In the genomic region with DNA sequence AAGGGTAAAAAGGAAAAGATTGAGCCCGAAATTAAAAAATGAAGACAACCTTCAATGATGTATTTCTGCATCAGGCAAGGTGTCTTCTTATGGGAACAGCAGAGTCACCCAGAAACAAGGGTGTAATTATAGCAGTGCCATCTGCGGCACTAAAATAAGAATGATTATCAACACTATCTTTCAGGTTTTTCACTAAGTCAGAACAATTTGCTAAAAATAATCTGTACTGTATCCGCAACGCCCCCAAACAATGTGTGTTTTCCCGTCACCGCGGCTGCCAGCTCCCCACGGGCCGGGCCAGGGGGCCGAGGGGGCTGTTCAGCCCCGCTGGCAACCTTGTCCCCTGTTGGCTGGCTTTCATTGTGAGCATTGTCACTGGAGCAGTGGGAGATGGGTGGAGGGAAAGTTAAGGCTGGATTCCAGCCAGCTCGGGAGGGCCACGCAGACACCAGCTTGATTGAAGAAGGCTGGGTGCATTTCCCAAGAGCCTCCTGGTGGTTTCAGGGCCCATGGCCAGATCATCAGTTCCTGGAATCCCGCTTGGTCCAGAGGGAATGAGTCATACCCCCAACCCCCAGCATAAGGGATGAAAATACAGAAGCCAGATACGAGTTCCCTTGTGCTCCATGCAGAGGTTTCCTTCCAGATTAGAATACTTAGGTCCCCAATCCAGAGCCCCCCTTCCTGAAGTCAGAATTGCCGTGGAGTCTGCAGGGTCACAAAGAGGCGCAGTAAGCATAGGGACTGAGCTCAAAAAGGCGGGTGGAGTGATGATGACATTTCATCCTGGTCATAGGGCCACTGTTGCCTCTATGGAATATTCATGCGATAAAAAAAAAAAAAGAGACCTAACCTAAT, we compare ENCODE assay signal across 8 cellular contexts.
DNase-seq lines count a peak whose midpoint lies in the region; ATAC-seq, FAIRE-seq and TF ChIP-seq lines count a peak whose summit lies in the region.

No MANE protein-coding gene starts in this region.

- H3K9me3 Mint-ChIP-seq in MCF 10A (ENCODE audit: unreplicated experiment), result no peaks in the 10 kb centered on the region
- peaks cover 0 to 1% (median 0%) of the 10 kb centered on the region in 9 donors for H3K9me3 Mint-ChIP-seq in naive thymus-derived CD8-positive, alpha-beta T cell

- ATAC-seq in naive thymus-derived CD8-positive, alpha-beta T cell, result no peak

- intact Hi-C loops in MCF 10A (cut with micrococcal nuclease), result loop anchor here (5.0 kb wide), 1 partner anchor 91 kb away; a partner anchor contains a TSS

- DNase-seq in BJ (ENCODE audit: low read depth) (peak; percentile 69), H54 (ENCODE audit: insufficient read length, low spot score) (peak; percentile 88), NCI-H2107 (lab: John Stamatoyannopoulos, UW) (peak; percentile 13), MCF 10A (ENCODE audit: unreplicated experiment) (peak; percentile 98), kidney tubule cell (ENCODE audit: low spot score) (peak; percentile 87), HuH-7.5 (ENCODE audit: low spot score) (no peak)
- DNase-seq in naive thymus-derived CD8-positive, alpha-beta T cell, result no peak

- H3K4me1 Mint-ChIP-seq in MCF 10A (ENCODE audit: insufficient read depth, unreplicated experiment), result peaks cover 20% of the 10 kb centered on the region
- H3K4me1 Mint-ChIP-seq in naive thymus-derived CD8-positive, alpha-beta T cell, result peaks cover 23 to 52% (median 26%) of the 10 kb centered on the region in 4 donors

- H3K27me3 ChIP-seq in BJ (ENCODE audit: control insufficient read depth, insufficient read depth, low read length), result no peaks in the 10 kb centered on the region

- peak overlapping the region; percentile 48 for H3K27ac ChIP-seq in temporal lobe (ENCODE audit: low read depth, low read length)

- BruUV-seq in MCF 10A (replicated peaks; lab: Mats Ljungman, UMichigan), result no TSS peak

- TF ChIP-seq POLR2A in H54 (IDR thresholded peaks at IDR 0.05; ENCODE audit: low read depth, low read length), result no peak

- H3K36me3 ChIP-seq in BJ (ENCODE audit: control insufficient read depth, insufficient read depth, low read length), result no peaks in the 10 kb centered on the region

- H3K36me3 Mint-ChIP-seq in MCF 10A (ENCODE audit: insufficient read depth, unreplicated experiment), result no peaks in the 10 kb centered on the region
- no peaks in the 10 kb centered on the region for H3K36me3 Mint-ChIP-seq in naive thymus-derived CD8-positive, alpha-beta T cell

- CTCF ChIA-PET in BJ (lab: Yijun Ruan, JAX), result interaction anchor here (1.7 to 2.5 kb wide), 2 partner anchors 16 to 21 kb away, joined by 8 to 18 read pairs; no protein-coding TSS in a partner anchor
- CTCF ChIA-PET in MCF 10A (lab: Yijun Ruan, JAX), result interaction anchor here (0.7 to 0.9 kb wide), 2 partner anchors 16 to 128 kb away, joined by 3 to 7 read pairs; no protein-coding TSS in a partner anchor

- peak; percentile 94 for FAIRE-seq in H54 (lab: Jason Lieb, UNC)

- H3K27ac Mint-ChIP-seq in MCF 10A (ENCODE audit: low read depth, unreplicated experiment), result peak overlapping the region; percentile 73
- H3K27ac Mint-ChIP-seq in naive thymus-derived CD8-positive, alpha-beta T cell, result peak overlapping the region in 2 of 10 donors; percentile 37 to 56

- POLR2A ChIA-PET in BJ (lab: Charles Lee) (no interaction called here), MCF 10A (lab: Yijun Ruan, JAX) (interaction anchor here (0.6 to 2.4 kb wide), 8 partner anchors 18 to 222 kb away, joined by 3 to 9 read pairs (median 4); a partner anchor contains a TSS)
- POLR2A ChIA-PET in naive thymus-derived CD8-positive, alpha-beta T cell (lab: Charles Lee), result interaction anchor here (1.4 kb wide), 1 partner anchor 21 kb away, joined by 3 read pairs; no protein-coding TSS in a partner anchor

- TF ChIP-seq CTCF in BJ (IDR thresholded peaks at IDR 0.05; ENCODE audit: insufficient read depth, low read depth, low read length) (no peak), MCF 10A (IDR thresholded peaks at IDR 0.05; ENCODE audit: unreplicated experiment) (no peak)

- no peak overlapping the region for H3K4me3 ChIP-seq in BJ (ENCODE audit: low read depth, low read length)

- no peaks in the 10 kb centered on the region for H3K27me3 Mint-ChIP-seq in MCF 10A (ENCODE audit: insufficient read depth, unreplicated experiment)
- no peaks in the 10 kb centered on the region for H3K27me3 Mint-ChIP-seq in naive thymus-derived CD8-positive, alpha-beta T cell

- peak overlapping the region; percentile 22 for H3K4me3 Mint-ChIP-seq in MCF 10A (ENCODE audit: unreplicated experiment)
- no peak overlapping the region for H3K4me3 Mint-ChIP-seq in naive thymus-derived CD8-positive, alpha-beta T cell

Comparison
In these comparisons a context has a peak if more than half of its experiments do, and no peak if none do; other contexts are left out.
1. DNase-seq: peak in BJ (single experiment), H54 (single experiment), NCI-H2107 (single experiment), MCF 10A (single experiment) and kidney tubule cell (single experiment); none in naive thymus-derived CD8-positive, alpha-beta T cell (0 of 10) and HuH-7.5 (single experiment).